ENCODE assay signal across 2 cellular contexts in genomic region chr14:72818998-72819397, GRCh38.
TF ChIP-seq lines count a peak whose summit lies in the region.

No MANE protein-coding gene starts in this region.

TF ChIP-seq in HepG2, 621 proteins besides CTCF, POLR2A, EP300 and RAD21:
- TF ChIP-seq ZBTB37 (CRISPR knock-in tag; IDR thresholded peaks at IDR 0.05) (no peak), STAG1 (CRISPR knock-in tag; IDR thresholded peaks at IDR 0.05) (peak; percentile 59), FOXA3 (CRISPR knock-in tag; IDR thresholded peaks at IDR 0.05) (no peak), DNMT1 (CRISPR knock-in tag; IDR thresholded peaks at IDR 0.05) (no peak), SMC3 (IDR thresholded peaks at IDR 0.05; ENCODE audit: low read length) (peak; percentile 29; the same call in 1 of the 2 replicates)

TF ChIP-seq in GM12878, 131 proteins besides CTCF, POLR2A, EP300 and RAD21 (continued from another document):
- TF ChIP-seq, protein P1, sequence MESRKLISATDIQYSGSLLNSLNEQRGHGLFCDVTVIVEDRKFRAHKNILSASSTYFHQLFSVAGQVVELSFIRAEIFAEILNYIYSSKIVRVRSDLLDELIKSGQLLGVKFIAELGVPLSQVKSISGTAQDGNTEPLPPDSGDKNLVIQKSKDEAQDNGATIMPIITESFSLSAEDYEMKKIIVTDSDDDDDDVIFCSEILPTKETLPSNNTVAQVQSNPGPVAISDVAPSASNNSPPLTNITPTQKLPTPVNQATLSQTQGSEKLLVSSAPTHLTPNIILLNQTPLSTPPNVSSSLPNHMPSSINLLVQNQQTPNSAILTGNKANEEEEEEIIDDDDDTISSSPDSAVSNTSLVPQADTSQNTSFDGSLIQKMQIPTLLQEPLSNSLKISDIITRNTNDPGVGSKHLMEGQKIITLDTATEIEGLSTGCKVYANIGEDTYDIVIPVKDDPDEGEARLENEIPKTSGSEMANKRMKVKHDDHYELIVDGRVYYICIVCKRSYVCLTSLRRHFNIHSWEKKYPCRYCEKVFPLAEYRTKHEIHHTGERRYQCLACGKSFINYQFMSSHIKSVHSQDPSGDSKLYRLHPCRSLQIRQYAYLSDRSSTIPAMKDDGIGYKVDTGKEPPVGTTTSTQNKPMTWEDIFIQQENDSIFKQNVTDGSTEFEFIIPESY (IDR thresholded peaks at IDR 0.05) = peak; percentile 30; the same call in 1 of the 2 replicates
- TF ChIP-seq ATF7 (IDR thresholded peaks at IDR 0.05; ENCODE audit: low read depth) (no peak), BHLHE40 (IDR thresholded peaks at IDR 0.05; ENCODE audit: borderline replicate concordance in 1 of 2, low read depth in 2 of 2, low read length in 1 of 2) (no peak)
